In the genomic region with DNA sequence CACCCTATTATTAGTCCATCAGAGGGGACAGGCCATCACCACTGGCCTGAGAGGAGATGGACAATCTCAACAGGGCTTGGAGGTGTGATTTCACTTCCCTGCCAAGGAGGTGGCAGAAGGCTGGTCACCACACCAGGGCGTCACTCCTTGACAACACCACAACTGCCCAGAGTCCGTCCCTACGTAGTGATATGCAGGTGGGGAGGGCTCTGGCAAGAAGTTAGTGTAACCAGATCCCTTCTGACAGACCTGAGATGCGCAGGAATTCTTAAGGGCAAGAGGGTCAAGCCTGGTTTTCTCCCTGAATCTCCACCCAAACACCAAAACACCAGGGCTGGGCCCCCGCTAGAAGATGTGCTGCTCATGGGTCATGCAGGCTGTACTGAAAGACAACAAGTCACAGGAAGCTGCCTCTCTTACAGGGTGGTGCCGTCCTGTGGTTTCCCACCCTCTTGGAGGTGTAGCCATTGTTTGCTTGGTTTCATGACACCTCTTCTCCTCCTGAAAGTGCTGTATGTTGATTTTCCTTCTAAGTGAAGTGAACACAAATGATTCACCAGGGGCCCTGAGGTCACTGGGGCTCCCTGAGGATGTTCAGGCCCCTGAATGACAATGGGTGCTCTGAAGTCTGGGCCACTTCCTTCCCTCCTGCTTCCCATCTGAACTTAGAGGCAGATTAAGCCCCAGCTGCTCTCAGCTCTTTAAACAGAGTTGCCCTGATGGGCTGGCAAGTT, we compare ENCODE assay signal across 1 cellular context.
TF ChIP-seq lines count a peak whose summit lies in the region.

No MANE protein-coding gene starts in this region.

TF ChIP-seq in SK-N-SH, 30 proteins besides CTCF, POLR2A, EP300 and RAD21 (continued from another document):
- TF ChIP-seq TEAD4 (IDR thresholded peaks at IDR 0.05; ENCODE audit: borderline replicate concordance, insufficient read depth) = no peak
- TF ChIP-seq MEF2A (IDR thresholded peaks at IDR 0.05; ENCODE audit: borderline replicate concordance, low read depth) = no peak
- no peak for TF ChIP-seq USF1 (IDR thresholded peaks at IDR 0.05; ENCODE audit: borderline replicate concordance, low read depth)
- TF ChIP-seq, protein P1, sequence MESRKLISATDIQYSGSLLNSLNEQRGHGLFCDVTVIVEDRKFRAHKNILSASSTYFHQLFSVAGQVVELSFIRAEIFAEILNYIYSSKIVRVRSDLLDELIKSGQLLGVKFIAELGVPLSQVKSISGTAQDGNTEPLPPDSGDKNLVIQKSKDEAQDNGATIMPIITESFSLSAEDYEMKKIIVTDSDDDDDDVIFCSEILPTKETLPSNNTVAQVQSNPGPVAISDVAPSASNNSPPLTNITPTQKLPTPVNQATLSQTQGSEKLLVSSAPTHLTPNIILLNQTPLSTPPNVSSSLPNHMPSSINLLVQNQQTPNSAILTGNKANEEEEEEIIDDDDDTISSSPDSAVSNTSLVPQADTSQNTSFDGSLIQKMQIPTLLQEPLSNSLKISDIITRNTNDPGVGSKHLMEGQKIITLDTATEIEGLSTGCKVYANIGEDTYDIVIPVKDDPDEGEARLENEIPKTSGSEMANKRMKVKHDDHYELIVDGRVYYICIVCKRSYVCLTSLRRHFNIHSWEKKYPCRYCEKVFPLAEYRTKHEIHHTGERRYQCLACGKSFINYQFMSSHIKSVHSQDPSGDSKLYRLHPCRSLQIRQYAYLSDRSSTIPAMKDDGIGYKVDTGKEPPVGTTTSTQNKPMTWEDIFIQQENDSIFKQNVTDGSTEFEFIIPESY (IDR thresholded peaks at IDR 0.05; ENCODE audit: borderline replicate concordance, low read depth) = no peak
- TF ChIP-seq ELF1 (IDR thresholded peaks at IDR 0.05) = no peak
- no peak for TF ChIP-seq RFX5 (IDR thresholded peaks at IDR 0.05; ENCODE audit: low read length)
- TF ChIP-seq FOXM1 (IDR thresholded peaks at IDR 0.05; ENCODE audit: low read depth) = no peak
- TF ChIP-seq GABPA (IDR thresholded peaks at IDR 0.05; ENCODE audit: low read depth) = no peak
- no peak for TF ChIP-seq NRF1 (IDR thresholded peaks at IDR 0.05; ENCODE audit: low read depth, low read length)
- TF ChIP-seq PBX3 (IDR thresholded peaks at IDR 0.05) = no peak
TF ChIP-seq in SK-N-SH: peak in this region for 0.
